Comparison of ENCODE assay signal across 8 cellular contexts in the genomic region with DNA sequence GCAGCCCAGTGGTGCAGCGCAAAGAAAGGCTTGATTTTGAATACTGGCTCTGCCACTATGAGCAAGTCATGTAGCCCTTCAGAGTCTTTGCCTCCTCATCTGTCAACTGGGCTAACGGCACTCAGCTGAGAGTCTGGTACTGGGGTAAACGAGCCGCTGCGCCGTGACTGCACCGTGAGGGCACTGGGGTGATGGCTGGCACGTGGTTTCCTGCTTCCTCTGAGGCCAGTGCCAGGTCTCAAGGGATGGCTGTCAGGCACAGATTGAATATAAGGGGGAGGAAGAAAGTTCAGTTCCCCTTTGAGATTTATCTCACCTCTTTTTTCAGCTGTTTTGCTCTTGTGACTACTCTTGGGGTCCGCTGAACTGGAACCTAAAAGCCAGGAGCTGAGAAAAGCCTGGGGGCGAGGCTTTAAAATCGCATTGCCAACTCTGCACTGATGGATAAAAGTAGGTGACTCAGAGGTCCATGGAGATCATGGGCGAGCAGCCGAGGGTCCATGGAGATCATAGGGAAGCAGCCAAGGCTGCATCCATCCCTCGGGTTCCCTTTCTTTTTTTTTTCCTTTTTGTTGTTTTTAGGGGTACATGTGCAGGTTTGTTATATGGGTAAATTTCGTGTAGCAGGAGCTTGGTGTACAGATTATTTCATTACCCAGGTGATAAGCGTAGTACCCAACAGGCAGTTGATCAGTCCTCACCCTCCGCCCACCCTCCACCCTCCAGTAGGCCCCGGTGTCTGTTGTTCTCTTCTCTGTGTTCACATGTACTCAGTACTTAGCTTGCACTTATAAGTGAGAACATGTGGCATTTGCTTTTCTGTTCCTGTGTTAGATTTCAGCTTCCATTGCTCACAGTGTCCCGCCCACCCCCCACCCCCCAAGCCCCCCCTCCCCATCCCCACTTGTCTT.
DNase-seq lines count a peak whose midpoint lies in the region; ATAC-seq lines count a peak whose summit lies in the region.

No MANE protein-coding gene starts in this region.

- H3K4me3 Mint-ChIP-seq in effector memory CD8-positive, alpha-beta T cell = no peak overlapping the region

- ATAC-seq in GM21526 (IDR thresholded peaks at IDR 0.05; ENCODE audit: low FRiP score, unreplicated experiment) = peak; percentile 53
- peak; percentile 100 for ATAC-seq in effector memory CD8-positive, alpha-beta T cell (replicated peaks)
- no peak for ATAC-seq in HG03457 (IDR thresholded peaks at IDR 0.05; ENCODE audit: unreplicated experiment)
- no peak for ATAC-seq in HG03439 (IDR thresholded peaks at IDR 0.05; ENCODE audit: unreplicated experiment)

- H3K27ac Mint-ChIP-seq in effector memory CD8-positive, alpha-beta T cell = peak overlapping the region; percentile 36 to 47

- H3K9me3 Mint-ChIP-seq in effector memory CD8-positive, alpha-beta T cell = no peaks in the 10 kb centered on the region

- H3K27me3 Mint-ChIP-seq in effector memory CD8-positive, alpha-beta T cell = no peaks in the 10 kb centered on the region

- DNase-seq in activated CD4-positive, alpha-beta T cell treated with anti-CD3 and anti-CD28 coated beads for 48 hours = peak; percentile 29
- peak; percentile 69 to 74 (median 72) for DNase-seq in effector memory CD8-positive, alpha-beta T cell
- peak; percentile 6 to 15 for DNase-seq in stimulated activated CD8-positive, alpha-beta memory T cell treated with anti-CD3 and anti-CD28 coated beads, Interleukin-4, amount 100 ng/mL, for 4 hours (ENCODE audit: low read depth in 2 of 2, low spot score in 1 of 2)
- DNase-seq in NCI-H1417 treated with DMSO at 0.1 percent for 48 hours (lab: John Stamatoyannopoulos, UW) (no peak), DMS114 treated with DMSO at 0.1 percent for 48 hours (lab: John Stamatoyannopoulos, UW; ENCODE audit: unreplicated experiment) (no peak)

- no peaks in the 10 kb centered on the region for H3K36me3 Mint-ChIP-seq in effector memory CD8-positive, alpha-beta T cell (ENCODE audit: insufficient read depth)

- peaks cover 18 to 28% of the 10 kb centered on the region in 2 donors for H3K4me1 Mint-ChIP-seq in effector memory CD8-positive, alpha-beta T cell (ENCODE audit: low read depth in 2 of 2)

Comparison
In these comparisons a context has a peak if more than half of its experiments do, and no peak if none do; other contexts are left out.
1. ATAC-seq: peak in GM21526 (single experiment) and effector memory CD8-positive, alpha-beta T cell (single experiment); none in HG03457 (single experiment) and HG03439 (single experiment).
2. DNase-seq: peak in activated CD4-positive, alpha-beta T cell treated with anti-CD3 and anti-CD28 coated beads for 48 hours (single experiment), effector memory CD8-positive, alpha-beta T cell (3 of 3) and stimulated activated CD8-positive, alpha-beta memory T cell treated with anti-CD3 and anti-CD28 coated beads, Interleukin-4, amount 100 ng/mL, for 4 hours (2 of 2); none in NCI-H1417 treated with DMSO at 0.1 percent for 48 hours (single experiment) and DMS114 treated with DMSO at 0.1 percent for 48 hours (single experiment).